Comparison of ENCODE assay signal across 21 cellular contexts in genomic region chr1:36766481-36766880, GRCh38.
DNase-seq lines count a peak whose midpoint lies in the region; ATAC-seq, FAIRE-seq and TF ChIP-seq lines count a peak whose summit lies in the region.
"Had no signal": no experiment of that assay in that cellular context is flagged by ENCODE, and none has a peak within 500 bp of the region (broad histone marks: within the 10 kb centered on the region; RNA-seq: fewer than 3 reads in every experiment).

No MANE protein-coding gene starts in this region.

- no peak overlapping the region for H2BK5ac ChIP-seq in H1 (ENCODE audit: low read depth, low read length)

- no peak overlapping the region for H3K23ac ChIP-seq in H1 (ENCODE audit: insufficient read length)

- TF ChIP-seq POLR2A in H1 (IDR thresholded peaks at IDR 0.05; ENCODE audit: control extremely low read depth in 1 of 2, low read depth in 2 of 2, low read length in 2 of 2) (no peak), spleen (IDR thresholded peaks at IDR 0.05) (no peak), testis (IDR thresholded peaks at IDR 0.05) (no peak), body of pancreas (IDR thresholded peaks at IDR 0.05) (no peak)

- ATAC-seq in body of pancreas = no peak

- peaks cover 15 to 37% (median 28%) of the 10 kb centered on the region in 4 experiments for H3K4me1 ChIP-seq in H1 (replicated peaks in 1 of 4; ENCODE audit: control insufficient read depth in 3 of 4, insufficient read depth in 4 of 4, low read length in 3 of 4)
- no peaks in the 10 kb centered on the region for H3K4me1 ChIP-seq in spleen
- no peaks in the 10 kb centered on the region for H3K4me1 ChIP-seq in testis
- H3K4me1 ChIP-seq in body of pancreas = no peaks in the 10 kb centered on the region

- H3K4ac ChIP-seq in H1 (replicated peaks; ENCODE audit: insufficient read length, low read depth, low read length) = no peak overlapping the region

- H2BK12ac ChIP-seq in H1 (ENCODE audit: low read depth, low read length) = peak overlapping the region; percentile 13; the same call in 1 of the 2 replicates

- no peaks in the 10 kb centered on the region for H3K79me2 ChIP-seq in H1 (ENCODE audit: control insufficient read depth in 1 of 2, insufficient read depth in 2 of 2, low read length in 2 of 2)

- no peak for TF ChIP-seq EP300 in H1 (IDR thresholded peaks at IDR 0.05; ENCODE audit: borderline replicate concordance in 1 of 2, low read depth in 2 of 2, low read length in 2 of 2)

- no peak overlapping the region for H3K4me3 ChIP-seq in H1 (ENCODE audit: extremely low read depth in 1 of 4, insufficient read depth in 2 of 4, low read depth in 3 of 4, low read length in 4 of 4)
- no peak overlapping the region for H3K4me3 ChIP-seq in spleen
- no peak overlapping the region for H3K4me3 ChIP-seq in testis
- no peak overlapping the region for H3K4me3 ChIP-seq in body of pancreas
- H3K4me3 ChIP-seq: BLaER1 had no signal

- no peak for TF ChIP-seq CTCF in H1 (IDR thresholded peaks at IDR 0.05; ENCODE audit: control extremely low read depth in 1 of 3, insufficient read depth in 1 of 3, low read depth in 1 of 3, low read length in 3 of 3)
- TF ChIP-seq CTCF in spleen (IDR thresholded peaks at IDR 0.05 in 8 of 11, conservative IDR thresholded peaks at IDR 0.05 in 3 of 11) = no peak
- no peak for TF ChIP-seq CTCF in testis (IDR thresholded peaks at IDR 0.05)
- no peak for TF ChIP-seq CTCF in body of pancreas (IDR thresholded peaks at IDR 0.05)

- H3K27ac ChIP-seq in H1 (ENCODE audit: low read depth, low read length) (no peak overlapping the region), spleen (no peak overlapping the region), testis (no peak overlapping the region), body of pancreas (no peak overlapping the region)
- H3K27ac ChIP-seq: BLaER1 had no signal

- WGBS in H1 (ENCODE audit: extremely low coverage in 1 of 2, insufficient coverage in 1 of 2, insufficient read length in 1 of 2, insufficient replicate concordance in 2 of 2, low coverage in 1 of 2, low lambda C conversion rate in 2 of 2, missing lambda C conversion rate in 1 of 2), 2 experiments = 87% methylated on average over 4 of the region's 4 CpGs; no CpG with 5 or more reads in 1 of the 2 experiments
- 39 to 55% (median 52%) methylated on average over 4 of the region's 4 CpGs for WGBS in spleen, 5 donors
- WGBS in testis, 2 donors = 65 to 66% methylated on average over 4 of the region's 4 CpGs
- WGBS in body of pancreas, 2 donors = 42 to 43% methylated on average over 4 of the region's 4 CpGs

- H3K56ac ChIP-seq in H1 (replicated peaks; ENCODE audit: insufficient read length, low read depth, low read length) = no peak overlapping the region

- peaks cover 6% of the 10 kb centered on the region; the same call in 1 of the 2 replicates for H3K23me2 ChIP-seq in H1 (ENCODE audit: low read depth, low read length)

- peak overlapping the region; percentile 43; the same call in 1 of the 2 replicates for H3K18ac ChIP-seq in H1 (ENCODE audit: extremely low read depth, low read length)

- H4K5ac ChIP-seq in H1 (ENCODE audit: insufficient read length, low read depth, low read length) = no peak overlapping the region

- H2AK5ac ChIP-seq in H1 (ENCODE audit: low read depth, low read length) = peak overlapping the region; percentile 33; the same call in 1 of the 2 replicates

- CTCF ChIA-PET in H1 (lab: Charles Lee; ENCODE audit: partially characterized antibody) = interaction anchor here (0.8 to 2.2 kb wide), 2 partner anchors 98 to 104 kb away, joined by 3 to 7 read pairs; no protein-coding TSS in a partner anchor

- FAIRE-seq in H1 (lab: Jason Lieb, UNC) = no peak
- FAIRE-seq: GM12891, GM18507 had no signal

- POLR2A ChIA-PET in H1 (lab: Charles Lee; ENCODE audit: partially characterized antibody) = interaction anchor here (1.2 kb wide), 1 partner anchor 190 kb away, joined by 3 read pairs; no protein-coding TSS in a partner anchor

- H2BK20ac ChIP-seq in H1 (ENCODE audit: low read length) = no peak overlapping the region

- DNase-seq in NCI-H345 (lab: John Stamatoyannopoulos, UW) (peak; percentile 20), NCI-H345 treated with DMSO at 0.1 percent for 48 hours (lab: John Stamatoyannopoulos, UW; ENCODE audit: unreplicated experiment) (no peak), NCI-H2029 treated with DMSO at 0.1 percent for 48 hours (lab: John Stamatoyannopoulos, UW) (peak; percentile 99), H1 (ENCODE audit: low read depth in 1 of 2, low spot score in 2 of 2) (no peak), spleen (peak; percentile 5), testis (no peak), body of pancreas (no peak)
- DNase-seq in activated CD8-positive, alpha-beta memory T cell treated with anti-CD3 and anti-CD28 coated beads, Interleukin-2, amount 50 U/mL, for 4 hours = no peak
- DNase-seq: CD8-positive, alpha-beta memory T cell; DMS 273 treated with DMSO at 0.1 percent for 48 hours; GDM1; KBM-7; NCI-H1694; NCI-H2171; NK-92 treated with Interleukin-12 subunit alpha and Interleukin-12 subunit beta, amount 100 ng/mL, for 24 hours; OCI-M1; RPMI8226; SIG-M5 had no signal

- H3K14ac ChIP-seq in H1 (ENCODE audit: insufficient read length) = no peak overlapping the region

- H3K4me2 ChIP-seq in H1 (ENCODE audit: insufficient read depth in 1 of 2, low read depth in 2 of 2, low read length in 2 of 2) = no peak overlapping the region
- H3K4me2 ChIP-seq: BLaER1 had no signal

- H3K36me3 ChIP-seq in H1 (ENCODE audit: control insufficient read depth in 2 of 4, insufficient read depth in 4 of 4, low read length in 3 of 4) (no peaks in the 10 kb centered on the region), spleen (no peaks in the 10 kb centered on the region), testis (ENCODE audit: low read depth, missing control alignments) (no peaks in the 10 kb centered on the region), body of pancreas (replicated peaks in 1 of 2; ENCODE audit: insufficient read depth in 1 of 2, low read depth in 2 of 2) (no peaks in the 10 kb centered on the region)
- H3K36me3 ChIP-seq: BLaER1 had no signal

- no peak for TF ChIP-seq RAD21 in H1 (IDR thresholded peaks at IDR 0.05 in 1 of 2, conservative IDR thresholded peaks at IDR 0.05 in 1 of 2; ENCODE audit: low read depth in 2 of 2, low read length in 2 of 2)

- no peaks in the 10 kb centered on the region for H3K27me3 ChIP-seq in H1 (replicated peaks in 1 of 4; ENCODE audit: control insufficient read depth in 3 of 4, extremely low read depth in 1 of 4, insufficient read depth in 3 of 4, low read length in 3 of 4)
- peaks cover 0 to 49% (median 6%) of the 10 kb centered on the region in 7 donors for H3K27me3 ChIP-seq in spleen (replicated peaks in 1 of 7)
- H3K27me3 ChIP-seq in testis = no peaks in the 10 kb centered on the region
- peaks cover 0 to 8% of the 10 kb centered on the region in 2 donors for H3K27me3 ChIP-seq in body of pancreas
- H3K27me3 ChIP-seq: BLaER1 had no signal

- peak overlapping the region; percentile 2 for H2BK120ac ChIP-seq in H1 (replicated peaks; ENCODE audit: low read depth, low read length)

- intact Hi-C loops in spleen (cut with DNase I; ENCODE audit: low total_unique reads) (no loop called here), testis (cut with DNase I; ENCODE audit: low total_unique reads) (no loop called here), body of pancreas (cut with DNase I) (no loop called here)

- no peak overlapping the region for H4K8ac ChIP-seq in H1 (ENCODE audit: extremely low read depth, insufficient read depth, low read length)

- peak overlapping the region; percentile 24; the same call in 1 of the 2 replicates for H2BK15ac ChIP-seq in H1 (ENCODE audit: low read length)

- H3K9me3 ChIP-seq in H1 (ENCODE audit: insufficient read depth in 2 of 2, low read depth in 1 of 2, low read length in 1 of 2) (no peaks in the 10 kb centered on the region), spleen (no peaks in the 10 kb centered on the region), testis (no peaks in the 10 kb centered on the region), body of pancreas (no peaks in the 10 kb centered on the region)
- H3K9me3 ChIP-seq: BLaER1 had no signal

- no peak overlapping the region for H3K9ac ChIP-seq in H1 (replicated peaks in 1 of 4; ENCODE audit: extremely low read depth in 1 of 4, low read depth in 3 of 4, low read length in 3 of 4)
- H3K9ac ChIP-seq: BLaER1 had no signal

- no peaks in the 10 kb centered on the region for H3K79me1 ChIP-seq in H1 (ENCODE audit: low read depth, low read length)

- no peak overlapping the region for H2AFZ ChIP-seq in H1 (ENCODE audit: low read length)

- H4K20me1 ChIP-seq in H1 (replicated peaks in 1 of 2; ENCODE audit: control insufficient read depth in 1 of 2, insufficient read depth in 2 of 2, low read length in 2 of 2) = no peaks in the 10 kb centered on the region
- H4K20me1 ChIP-seq: BLaER1 had no signal

- peak overlapping the region; percentile 18 for H4K91ac ChIP-seq in H1 (replicated peaks; ENCODE audit: insufficient read length, low read length)

TF ChIP-seq in H1, 55 proteins besides CTCF, POLR2A, EP300 and RAD21:
- TF ChIP-seq BACH1 (IDR thresholded peaks at IDR 0.05; ENCODE audit: low read length) (no peak), TEAD4 (IDR thresholded peaks at IDR 0.05; ENCODE audit: low read depth, low read length) (no peak), SAP30 (IDR thresholded peaks at IDR 0.05; ENCODE audit: insufficient read depth, insufficient replicate concordance, low read length) (no peak), CREB1 (IDR thresholded peaks at IDR 0.05) (no peak), BRCA1 (IDR thresholded peaks at IDR 0.05; ENCODE audit: low read depth, low read length) (no peak), CBX5 (IDR thresholded peaks at IDR 0.05; ENCODE audit: low read depth, low read length) (no peak), KDM1A (IDR thresholded peaks at IDR 0.05; ENCODE audit: borderline replicate concordance, low read length) (no peak), NRF1 (IDR thresholded peaks at IDR 0.05; ENCODE audit: low read depth, low read length) (no peak), SIRT6 (IDR thresholded peaks at IDR 0.05; ENCODE audit: low read length) (no peak), CTBP2 (IDR thresholded peaks at IDR 0.05; ENCODE audit: borderline replicate concordance, insufficient read depth, insufficient read length, low read length) (no peak), POU5F1 (IDR thresholded peaks at IDR 0.05; ENCODE audit: low read depth, low read length) (no peak), KDM5A (IDR thresholded peaks at IDR 0.05; ENCODE audit: low read length) (no peak), ASH2L (IDR thresholded peaks at IDR 0.05; ENCODE audit: low read length) (no peak)

Comparison
In these comparisons a context has a peak if more than half of its experiments do, and no peak if none do; other contexts are left out.
1. DNase-seq: peak in NCI-H345 (single experiment), NCI-H2029 treated with DMSO at 0.1 percent for 48 hours (single experiment) and spleen (single experiment); none in NCI-H345 treated with DMSO at 0.1 percent for 48 hours (single experiment), H1 (0 of 2), activated CD8-positive, alpha-beta memory T cell treated with anti-CD3 and anti-CD28 coated beads, Interleukin-2, amount 50 U/mL, for 4 hours (single experiment), testis (single experiment) and body of pancreas (0 of 4).